In genomic region chr10:112728118-112728963, GRCh38 we compare ENCODE assay signal across 21 cellular contexts.
"Had no signal": no experiment of that assay in that cellular context is flagged by ENCODE, and none has a peak within 500 bp of the region (broad histone marks: within the 10 kb centered on the region; RNA-seq: fewer than 3 reads in every experiment).

No MANE protein-coding gene starts in this region.

- H3K4me1 Mint-ChIP-seq: activated CD4-positive, alpha-beta memory T cell treated with anti-CD3 and anti-CD28 coated beads, Interleukin-2, amount 10 ng/mL, durations not matched to agents 7 days and 5 days; activated CD8-positive, alpha-beta memory T cell treated with anti-CD3 and anti-CD28 coated beads, Interleukin-2, amount 10 ng/mL, durations not matched to agents 7 days and 5 days; activated naive CD8-positive, alpha-beta T cell treated with anti-CD3 and anti-CD28 coated beads for 36 hours; stimulated activated naive CD8-positive, alpha-beta T cell treated with anti-CD3 and anti-CD28 coated beads, Interleukin-15, amount 100 ng/mL, for 72 hours had no signal

- H3K4me1 ChIP-seq: upper lobe of left lung had no signal

- DNase-seq: activated B cell treated with CpG ODN at 0.5 μM for 24 hours; activated CD4-positive, alpha-beta memory T cell treated with anti-CD3 and anti-CD28 coated beads, Interleukin-2, amount 10 ng/mL, durations not matched to agents 7 days and 5 days; activated CD4-positive, alpha-beta T cell treated with anti-CD3 and anti-CD28 coated beads for 48 hours; activated CD8-positive, alpha-beta memory T cell treated with anti-CD3 and anti-CD28 coated beads, Interleukin-2, amount 10 ng/mL, durations not matched to agents 7 days and 5 days; activated naive CD8-positive, alpha-beta T cell treated with anti-CD3 and anti-CD28 coated beads for 36 hours; amniotic stem cell; effector memory CD8-positive, alpha-beta T cell; foreskin keratinocyte; hippocampal formation; left cardiac atrium; midbrain; nephron progenitor cell; psoas muscle; right cardiac atrium; stimulated activated CD4-positive, alpha-beta T cell treated with anti-CD3 and anti-CD28 coated beads, Interleukin-15, amount 100 ng/mL, for 24 hours; stimulated activated CD4-positive, alpha-beta T cell treated with anti-CD3 and anti-CD28 coated beads, Interleukin-2, amount 100 ng/mL, for 48 hours; stimulated activated naive CD8-positive, alpha-beta T cell treated with anti-CD3 and anti-CD28 coated beads, Interleukin-15, amount 100 ng/mL, for 72 hours; upper lobe of left lung had no signal

- H3K27ac Mint-ChIP-seq: activated B cell treated with CpG ODN at 0.5 μM for 24 hours; activated CD4-positive, alpha-beta memory T cell treated with anti-CD3 and anti-CD28 coated beads, Interleukin-2, amount 10 ng/mL, durations not matched to agents 7 days and 5 days; activated CD8-positive, alpha-beta memory T cell treated with anti-CD3 and anti-CD28 coated beads, Interleukin-2, amount 10 ng/mL, durations not matched to agents 7 days and 5 days; activated naive CD8-positive, alpha-beta T cell treated with anti-CD3 and anti-CD28 coated beads for 36 hours; effector memory CD8-positive, alpha-beta T cell; nephron progenitor cell had no signal

- H3K9me3 ChIP-seq: psoas muscle, suprapubic skin, upper lobe of left lung had no signal

- H3K27ac ChIP-seq: epithelial cell of prostate, foreskin keratinocyte, psoas muscle, skin epidermis, suprapubic skin, upper lobe of left lung had no signal

- H3K27me3 Mint-ChIP-seq: activated B cell treated with CpG ODN at 0.5 μM for 24 hours; activated CD4-positive, alpha-beta memory T cell treated with anti-CD3 and anti-CD28 coated beads, Interleukin-2, amount 10 ng/mL, durations not matched to agents 7 days and 5 days; activated CD8-positive, alpha-beta memory T cell treated with anti-CD3 and anti-CD28 coated beads, Interleukin-2, amount 10 ng/mL, durations not matched to agents 7 days and 5 days; activated naive CD8-positive, alpha-beta T cell treated with anti-CD3 and anti-CD28 coated beads for 36 hours; effector memory CD8-positive, alpha-beta T cell; stimulated activated naive CD8-positive, alpha-beta T cell treated with anti-CD3 and anti-CD28 coated beads, Interleukin-15, amount 100 ng/mL, for 72 hours had no signal

- H3K27me3 ChIP-seq: foreskin keratinocyte, suprapubic skin, upper lobe of left lung had no signal

- H3K4me3 Mint-ChIP-seq: activated B cell treated with CpG ODN at 0.5 μM for 24 hours; activated CD4-positive, alpha-beta memory T cell treated with anti-CD3 and anti-CD28 coated beads, Interleukin-2, amount 10 ng/mL, durations not matched to agents 7 days and 5 days; activated CD8-positive, alpha-beta memory T cell treated with anti-CD3 and anti-CD28 coated beads, Interleukin-2, amount 10 ng/mL, durations not matched to agents 7 days and 5 days; activated naive CD8-positive, alpha-beta T cell treated with anti-CD3 and anti-CD28 coated beads for 36 hours; effector memory CD8-positive, alpha-beta T cell; nephron progenitor cell; stimulated activated naive CD8-positive, alpha-beta T cell treated with anti-CD3 and anti-CD28 coated beads, Interleukin-15, amount 100 ng/mL, for 72 hours had no signal

- H3K4me3 ChIP-seq: psoas muscle, skin epidermis, suprapubic skin, upper lobe of left lung had no signal

- ATAC-seq: activated CD8-positive, alpha-beta memory T cell treated with anti-CD3 and anti-CD28 coated beads, Interleukin-2, amount 10 ng/mL, durations not matched to agents 7 days and 5 days; effector memory CD8-positive, alpha-beta T cell; foreskin keratinocyte; left cardiac atrium; psoas muscle; right cardiac atrium; stimulated activated naive CD8-positive, alpha-beta T cell treated with anti-CD3 and anti-CD28 coated beads, Interleukin-15, amount 100 ng/mL, for 72 hours had no signal

- H3K9me3 Mint-ChIP-seq: activated B cell treated with CpG ODN at 0.5 μM for 24 hours; activated CD4-positive, alpha-beta memory T cell treated with anti-CD3 and anti-CD28 coated beads, Interleukin-2, amount 10 ng/mL, durations not matched to agents 7 days and 5 days; activated naive CD8-positive, alpha-beta T cell treated with anti-CD3 and anti-CD28 coated beads for 36 hours; effector memory CD8-positive, alpha-beta T cell; nephron progenitor cell; stimulated activated naive CD8-positive, alpha-beta T cell treated with anti-CD3 and anti-CD28 coated beads, Interleukin-15, amount 100 ng/mL, for 72 hours had no signal

- H3K36me3 Mint-ChIP-seq: activated naive CD8-positive, alpha-beta T cell treated with anti-CD3 and anti-CD28 coated beads for 36 hours had no signal

- H3K36me3 ChIP-seq: suprapubic skin, upper lobe of left lung had no signal
